ENCODE assay signal across 31 cellular contexts in genomic region chr18:57469884-57470283, GRCh38. TPM values are rescaled to one million over a fixed set of nuclear protein-coding genes. Genes with fewer than 3 reads are reported as not detected.
"Had no signal": no experiment of that assay in that cellular context is flagged by ENCODE, and none has a peak within 500 bp of the region (broad histone marks: within the 10 kb centered on the region; RNA-seq: fewer than 3 reads in every experiment).

No MANE protein-coding gene starts in this region.

- H3K4me1 ChIP-seq: breast epithelium, lower lobe of right lung, spleen, suprapubic skin had no signal

- DNase-seq: activated CD4-positive, alpha-beta T cell treated with anti-CD3 and anti-CD28 coated beads for 4 hours; activated CD4-positive, alpha-beta T cell treated with anti-CD3 and anti-CD28 coated beads, Interleukin-2, amount 50 U/mL, for 48 hours; activated CD8-positive, alpha-beta memory T cell treated with anti-CD3 and anti-CD28 coated beads, Interleukin-2, amount 50 U/mL, for 4 hours; activated naive CD8-positive, alpha-beta T cell treated with anti-CD3 and anti-CD28 coated beads, Interleukin-2, amount 50 U/mL, for 24 hours; activated T-cell treated with anti-CD3 and anti-CD28 coated beads, Interleukin-2, amount 50 U/mL, for 1 hour; amygdala; central memory CD4-positive, alpha-beta T cell; esophagus squamous epithelium; head of caudate nucleus; hypothalamus; immature natural killer cell; kidney; left lung; lower lobe of right lung; mesenchymal stem cell; posterior cingulate gyrus; right cardiac atrium; spleen; stimulated activated naive CD4-positive, alpha-beta T cell; tibial artery had no signal

- H3K27ac ChIP-seq: breast epithelium, esophagus squamous epithelium, left lung, lower lobe of right lung, spleen, suprapubic skin, tibial artery, VCaP had no signal

- H3K27ac Mint-ChIP-seq: activated naive CD4-positive, alpha-beta T cell treated with anti-CD3 and anti-CD28 coated beads, Interleukin-2, amount 50 U/mL, for 24 hours; activated naive CD8-positive, alpha-beta T cell treated with anti-CD3 and anti-CD28 coated beads, Interleukin-2, amount 50 U/mL, for 24 hours; activated T-helper 17 cell treated with anti-CD3 and anti-CD28 coated beads, Interleukin-2, amount 50 U/mL, for 72 hours; dendritic cell treated with granulocyte-macrophage colony-stimulating factor and Interleukin-4, amounts not matched to agents 40 ng/mL and 50 ng/mL, for 4 days; immature natural killer cell; nephron had no signal

- H3K4me3 Mint-ChIP-seq: activated naive CD4-positive, alpha-beta T cell treated with anti-CD3 and anti-CD28 coated beads, Interleukin-2, amount 50 U/mL, for 24 hours; activated naive CD8-positive, alpha-beta T cell treated with anti-CD3 and anti-CD28 coated beads, Interleukin-2, amount 50 U/mL, for 24 hours; activated T-helper 17 cell treated with anti-CD3 and anti-CD28 coated beads, Interleukin-2, amount 50 U/mL, for 72 hours; dendritic cell treated with granulocyte-macrophage colony-stimulating factor and Interleukin-4, amounts not matched to agents 40 ng/mL and 50 ng/mL, for 4 days; immature natural killer cell; nephron had no signal

- ATAC-seq: activated naive CD8-positive, alpha-beta T cell treated with anti-CD3 and anti-CD28 coated beads, Interleukin-2, amount 50 U/mL, for 24 hours; activated T-helper 17 cell treated with anti-CD3 and anti-CD28 coated beads, Interleukin-2, amount 50 U/mL, for 72 hours; left lung; lower lobe of right lung; right cardiac atrium had no signal

- H3K4me3 ChIP-seq: breast epithelium, esophagus squamous epithelium, left lung, lower lobe of right lung, spleen, suprapubic skin, tibial artery had no signal

- H3K9me3 Mint-ChIP-seq: activated naive CD4-positive, alpha-beta T cell treated with anti-CD3 and anti-CD28 coated beads, Interleukin-2, amount 50 U/mL, for 24 hours; activated naive CD8-positive, alpha-beta T cell treated with anti-CD3 and anti-CD28 coated beads, Interleukin-2, amount 50 U/mL, for 24 hours; activated T-helper 17 cell treated with anti-CD3 and anti-CD28 coated beads, Interleukin-2, amount 50 U/mL, for 72 hours; dendritic cell treated with granulocyte-macrophage colony-stimulating factor and Interleukin-4, amounts not matched to agents 40 ng/mL and 50 ng/mL, for 4 days; nephron had no signal

- H3K36me3 Mint-ChIP-seq: activated naive CD4-positive, alpha-beta T cell treated with anti-CD3 and anti-CD28 coated beads, Interleukin-2, amount 50 U/mL, for 24 hours; immature natural killer cell had no signal

- H3K27me3 ChIP-seq: left lung had no signal

- FAIRE-seq: frontal cortex, kidney, TTC549 had no signal

- H3K9me3 ChIP-seq: breast epithelium, esophagus squamous epithelium, left lung, lower lobe of right lung, spleen, suprapubic skin, tibial artery had no signal

- H3K36me3 ChIP-seq: breast epithelium, esophagus squamous epithelium, left lung, lower lobe of right lung, spleen, suprapubic skin, tibial artery had no signal

- H3K4me1 Mint-ChIP-seq: activated naive CD4-positive, alpha-beta T cell treated with anti-CD3 and anti-CD28 coated beads, Interleukin-2, amount 50 U/mL, for 24 hours; activated naive CD8-positive, alpha-beta T cell treated with anti-CD3 and anti-CD28 coated beads, Interleukin-2, amount 50 U/mL, for 24 hours; activated T-helper 17 cell treated with anti-CD3 and anti-CD28 coated beads, Interleukin-2, amount 50 U/mL, for 72 hours; immature natural killer cell; nephron had no signal

RNA-seq across cellular contexts. Expression of gene ONECUT2, which starts 34.7 kb away (rescaled TPM):
- total RNA-seq: activated CD8-positive, alpha-beta memory T cell treated with anti-CD3 and anti-CD28 coated beads for 36 hours; mononuclear cell had no signal
- polyA plus RNA-seq: immature natural killer cell had no signal
